Comparison of ENCODE assay signal across 25 cellular contexts in the genomic region with DNA sequence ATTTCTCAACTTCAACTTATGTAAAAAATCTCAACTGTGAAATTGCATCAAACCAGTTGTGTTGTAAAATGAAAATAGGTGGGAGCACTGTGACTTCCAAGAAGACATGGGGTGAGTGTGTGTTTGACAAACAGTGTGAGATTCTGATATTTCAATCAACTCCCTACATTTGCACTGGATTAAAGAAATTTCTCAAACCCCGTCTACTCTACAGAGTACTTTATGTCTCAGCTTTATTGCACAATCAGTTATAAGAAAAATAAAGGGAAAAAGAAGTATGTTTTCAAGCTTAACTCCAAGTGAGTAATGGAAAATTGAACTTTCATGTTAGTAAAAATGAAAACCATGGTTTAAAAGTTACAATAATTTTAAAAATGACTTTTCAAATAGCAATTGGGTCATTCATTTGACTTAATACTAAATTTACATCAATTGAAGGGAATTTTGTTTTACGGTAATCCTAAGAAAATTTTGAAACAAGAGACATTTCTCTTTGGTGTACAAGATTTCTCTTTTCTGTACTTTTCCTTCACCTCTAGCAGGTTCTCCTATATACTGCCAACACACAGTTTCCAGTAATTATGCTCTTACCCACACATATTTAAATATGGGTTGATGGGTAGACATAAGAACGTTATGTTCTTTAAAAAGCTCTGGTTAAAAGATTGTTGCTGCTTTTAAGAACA.
DNase-seq lines count a peak whose midpoint lies in the region; ATAC-seq and TF ChIP-seq lines count a peak whose summit lies in the region.
"Had no signal": no experiment of that assay in that cellular context is flagged by ENCODE, and none has a peak within 500 bp of the region (broad histone marks: within the 10 kb centered on the region; RNA-seq: fewer than 3 reads in every experiment).

No MANE protein-coding gene starts in this region.

- DNase-seq in activated T-cell treated with anti-CD3 and anti-CD28 coated beads, Interleukin-2, amount 50 U/mL, for 24 hours = no peak
- no peak for DNase-seq in activated T-cell treated with anti-CD3 and anti-CD28 coated beads, Interleukin-2, amount 50 U/mL, for 48 hours
- DNase-seq in SK-N-MC (ENCODE audit: low read depth, low spot score) (no peak), fibroblast of the conjunctiva (ENCODE audit: low read depth) (peak; percentile 6), NCI-H345 (lab: John Stamatoyannopoulos, UW) (no peak)
- no peak for DNase-seq in activated effector memory CD4-positive, alpha-beta T cell treated with anti-CD3 and anti-CD28 coated beads, Interleukin-2, amount 50 U/mL, for 16 hours
- DNase-seq: activated CD4-positive, alpha-beta T cell treated with anti-CD3 and anti-CD28 coated beads, Interleukin-2, amount 50 U/mL, for 1 hour; activated CD8-positive, alpha-beta memory T cell treated with anti-CD3 and anti-CD28 coated beads, Interleukin-2, amount 50 U/mL, for 4 hours; activated effector memory CD4-positive, alpha-beta T cell treated with Interleukin-2 at 50 U/mL for 16 hours; adrenal gland; colonic mucosa; effector memory CD8-positive, alpha-beta T cell; GF-D8; GM23248; Kasumi-1; NCI-H1694; NCI-H526 treated with DMSO at 0.1 percent for 48 hours; upper lobe of left lung had no signal

- TF ChIP-seq POLR2A in GM18505 (IDR thresholded peaks at IDR 0.05; ENCODE audit: borderline replicate concordance, extremely low read depth, insufficient read depth, insufficient read length) = no peak

- no peaks in the 10 kb centered on the region for H3K36me3 ChIP-seq in SK-N-MC (ENCODE audit: insufficient read depth, low read length)
- H3K36me3 ChIP-seq: adrenal gland, breast epithelium, colonic mucosa, esophagus muscularis mucosa, upper lobe of left lung had no signal

- H3K36me3 Mint-ChIP-seq in activated T-cell treated with anti-CD3 and anti-CD28 coated beads, Interleukin-2, amount 50 U/mL, for 24 hours (ENCODE audit: low read depth) = no peaks in the 10 kb centered on the region
- H3K36me3 Mint-ChIP-seq in stimulated activated naive CD8-positive, alpha-beta T cell treated with anti-CD3 and anti-CD28 coated beads, Interleukin-15, Interleukin-2, amounts not matched to agents 100 ng/mL and 50 ng/mL, for 24 hours (ENCODE audit: low read depth) = no peaks in the 10 kb centered on the region

- peak overlapping the region; percentile 53 for H3K27ac Mint-ChIP-seq in activated T-cell treated with anti-CD3 and anti-CD28 coated beads, Interleukin-2, amount 50 U/mL, for 24 hours
- H3K27ac Mint-ChIP-seq in stimulated activated naive CD8-positive, alpha-beta T cell treated with anti-CD3 and anti-CD28 coated beads, Interleukin-15, Interleukin-2, amounts not matched to agents 100 ng/mL and 50 ng/mL, for 24 hours = peak overlapping the region; percentile 33
- H3K27ac Mint-ChIP-seq: effector memory CD8-positive, alpha-beta T cell; T-helper 2 cell treated with Interferon-gamma antibody and Interleukin-4, amounts not matched to agents 5 μg/mL and 100 μg/mL, for 36 hours had no signal

- H3K9me3 Mint-ChIP-seq in activated T-cell treated with anti-CD3 and anti-CD28 coated beads, Interleukin-2, amount 50 U/mL, for 24 hours = peaks cover 3% of the 10 kb centered on the region
- peaks cover 7% of the 10 kb centered on the region for H3K9me3 Mint-ChIP-seq in stimulated activated naive CD8-positive, alpha-beta T cell treated with anti-CD3 and anti-CD28 coated beads, Interleukin-15, Interleukin-2, amounts not matched to agents 100 ng/mL and 50 ng/mL, for 24 hours
- H3K9me3 Mint-ChIP-seq: effector memory CD8-positive, alpha-beta T cell; T-helper 2 cell treated with Interferon-gamma antibody and Interleukin-4, amounts not matched to agents 5 μg/mL and 100 μg/mL, for 36 hours had no signal

- peaks cover 26% of the 10 kb centered on the region for H3K4me1 Mint-ChIP-seq in activated T-cell treated with anti-CD3 and anti-CD28 coated beads, Interleukin-2, amount 50 U/mL, for 24 hours (ENCODE audit: low read depth)
- H3K4me1 Mint-ChIP-seq in stimulated activated naive CD8-positive, alpha-beta T cell treated with anti-CD3 and anti-CD28 coated beads, Interleukin-15, Interleukin-2, amounts not matched to agents 100 ng/mL and 50 ng/mL, for 24 hours (ENCODE audit: low read depth) = peaks cover 38% of the 10 kb centered on the region

- no peak overlapping the region for H3K9ac ChIP-seq in SK-N-MC (ENCODE audit: insufficient read length)
- H3K9ac ChIP-seq: GM23248 had no signal

- no peak for ATAC-seq in GM18505 (IDR thresholded peaks at IDR 0.05; ENCODE audit: unreplicated experiment)
- ATAC-seq: A549; effector memory CD8-positive, alpha-beta T cell had no signal

- peak overlapping the region; percentile 25; the same call in 1 of the 2 replicates for H3K4me3 ChIP-seq in SK-N-MC
- H3K4me3 ChIP-seq: A549, adrenal gland, colonic mucosa, esophagus muscularis mucosa, GM23248, upper lobe of left lung had no signal

- no peak overlapping the region for H3K4me3 Mint-ChIP-seq in activated T-cell treated with anti-CD3 and anti-CD28 coated beads, Interleukin-2, amount 50 U/mL, for 24 hours
- no peak overlapping the region for H3K4me3 Mint-ChIP-seq in stimulated activated naive CD8-positive, alpha-beta T cell treated with anti-CD3 and anti-CD28 coated beads, Interleukin-15, Interleukin-2, amounts not matched to agents 100 ng/mL and 50 ng/mL, for 24 hours
- H3K4me3 Mint-ChIP-seq: effector memory CD8-positive, alpha-beta T cell; neural crest cell; T-helper 2 cell treated with Interferon-gamma antibody and Interleukin-4, amounts not matched to agents 5 μg/mL and 100 μg/mL, for 36 hours had no signal

- no peaks in the 10 kb centered on the region for H3K9me3 ChIP-seq in SK-N-MC (ENCODE audit: low read depth, low read length)
- H3K9me3 ChIP-seq: A549, adrenal gland, breast epithelium, colonic mucosa, esophagus muscularis mucosa, upper lobe of left lung had no signal

- peaks cover 51% of the 10 kb centered on the region for H3K27me3 Mint-ChIP-seq in activated T-cell treated with anti-CD3 and anti-CD28 coated beads, Interleukin-2, amount 50 U/mL, for 24 hours
- H3K27me3 Mint-ChIP-seq in stimulated activated naive CD8-positive, alpha-beta T cell treated with anti-CD3 and anti-CD28 coated beads, Interleukin-15, Interleukin-2, amounts not matched to agents 100 ng/mL and 50 ng/mL, for 24 hours = peaks cover 49% of the 10 kb centered on the region

- no peak overlapping the region for H3K27ac ChIP-seq in SK-N-MC
- H3K27ac ChIP-seq: A549, adrenal gland, colonic mucosa, esophagus muscularis mucosa, GM23248, upper lobe of left lung had no signal
